In the genomic region with DNA sequence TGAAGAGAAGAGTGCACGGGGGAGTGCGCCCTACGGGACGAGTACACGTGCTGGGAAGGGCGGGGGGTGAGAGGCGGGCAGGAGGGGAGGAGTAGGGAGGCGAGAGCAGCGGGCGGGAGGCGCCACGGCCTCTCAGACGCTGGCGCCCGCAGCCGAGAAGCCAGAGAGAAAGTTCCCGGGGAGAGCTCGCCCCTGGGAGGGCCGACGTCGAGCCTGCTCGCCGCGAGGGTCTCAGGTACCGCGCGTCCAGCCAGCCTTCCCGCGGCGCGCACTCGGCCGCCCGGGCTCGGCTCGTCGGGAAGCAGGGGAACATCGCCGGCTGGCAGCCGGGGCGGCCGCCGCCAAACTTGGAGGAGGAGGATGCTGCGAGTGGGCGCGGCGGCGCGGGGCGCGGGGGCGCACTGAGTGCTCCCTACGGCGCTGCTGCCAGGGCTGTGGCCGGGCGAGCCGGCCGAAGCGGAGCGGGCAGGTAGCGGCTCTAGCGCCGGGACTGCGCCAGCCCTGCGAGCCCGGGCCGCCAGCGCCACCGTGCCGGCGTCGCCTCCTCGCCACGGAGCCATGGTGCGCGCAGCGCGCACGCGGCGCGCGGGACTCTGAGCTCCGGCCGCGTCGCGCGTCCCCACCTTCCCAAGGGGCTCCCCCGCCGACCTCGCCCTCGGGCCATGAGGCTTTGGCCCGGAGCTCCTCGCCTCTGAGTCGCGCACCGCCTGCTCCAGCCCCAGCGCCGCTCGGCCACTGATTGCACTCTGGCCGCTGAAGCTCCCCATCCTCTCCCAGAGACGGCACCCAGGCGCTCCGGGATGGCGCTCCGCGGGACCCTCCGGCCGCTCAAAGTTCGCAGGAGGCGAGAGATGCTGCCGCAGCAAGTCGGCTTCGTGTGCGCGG, we compare ENCODE assay signal across 9 cellular contexts. TPM values are rescaled to one million over a fixed set of nuclear protein-coding genes. Genes with fewer than 3 reads are reported as not detected.
DNase-seq lines count a peak whose midpoint lies in the region; ATAC-seq and TF ChIP-seq lines count a peak whose summit lies in the region.
"Had no signal": no experiment of that assay in that cellular context is flagged by ENCODE, and none has a peak within 500 bp of the region (broad histone marks: within the 10 kb centered on the region; RNA-seq: fewer than 3 reads in every experiment).

TSS of gene SLC24A4 (plus strand) at position 135 of the 885 bp plus-strand sequence. CDS start at position 801, 666 bp downstream.

- CTCF ChIA-PET in Panc1 (lab: Charles Lee): no interaction called here

- H3K9me3 Mint-ChIP-seq in glutamatergic neuron (ENCODE audit: unreplicated experiment): peaks cover 12% of the 10 kb centered on the region

- TF ChIP-seq CTCF in Panc1 (IDR thresholded peaks at IDR 0.05) (no peak), glutamatergic neuron (IDR thresholded peaks at IDR 0.05; ENCODE audit: partially characterized antibody, unreplicated experiment) (no peak)

- no TSS peak for BruUV-seq in Panc1 (replicated peaks; lab: Mats Ljungman, UMichigan)

- H3K27me3 Mint-ChIP-seq in glutamatergic neuron (ENCODE audit: unreplicated experiment): peaks cover 23% of the 10 kb centered on the region

- POLR2A ChIA-PET in Panc1 (lab: Charles Lee): no interaction called here

- H3K4me3 ChIP-seq in GM08714 (ENCODE audit: low read length): peak within 1 kb of the TSS; percentile 28; the same call in 1 of the 2 replicates
- H3K4me3 ChIP-seq in Panc1 (ENCODE audit: low read depth in 2 of 2, low read length in 2 of 2): no peak within 1 kb of the TSS

- H3K27ac Mint-ChIP-seq in glutamatergic neuron (ENCODE audit: unreplicated experiment): no peak within 1 kb of the TSS

- no peak within 1 kb of the TSS for H3K27ac ChIP-seq in Panc1 (ENCODE audit: low read length)

- H3K36me3 Mint-ChIP-seq in glutamatergic neuron (ENCODE audit: unreplicated experiment): no peaks in the 10 kb centered on the region

- in situ Hi-C loops in Panc1 (cut with HindIII; ENCODE audit: low pct_unique_long_range_greater_than_20kb, low sequenced_read_pairs): no loop called here

- H3K9me3 ChIP-seq in Panc1 (ENCODE audit: control insufficient read depth, insufficient read depth, low read depth, low read length): no peaks in the 10 kb centered on the region

- intact Hi-C loops in Panc1 (cut with micrococcal nuclease; ENCODE audit: unreplicated experiment): no loop called here

- H3K4me1 Mint-ChIP-seq in glutamatergic neuron (ENCODE audit: low read depth, unreplicated experiment): no peaks in the 10 kb centered on the region

- no peaks in the 10 kb centered on the region for H3K4me1 ChIP-seq in Panc1 (ENCODE audit: control insufficient read depth, insufficient read depth, low read length)

- peaks cover 3% of the 10 kb centered on the region; the same call in 1 of the 2 replicates for H3K27me3 ChIP-seq in Panc1 (ENCODE audit: control insufficient read depth, insufficient read depth, low read length)

- no peaks in the 10 kb centered on the region for H3K36me3 ChIP-seq in Panc1 (ENCODE audit: control insufficient read depth, insufficient read depth, low read length)

- H3K4me3 Mint-ChIP-seq in glutamatergic neuron (ENCODE audit: unreplicated experiment): peak within 1 kb of the TSS; percentile 79

- ATAC-seq in Panc1 (peak; percentile 57; the same call in 1 of the 2 replicates), HG03196 (IDR thresholded peaks at IDR 0.05; ENCODE audit: unreplicated experiment) (no peak), HG03097 (IDR thresholded peaks at IDR 0.05; ENCODE audit: low FRiP score, unreplicated experiment) (no peak), GM21825 (IDR thresholded peaks at IDR 0.05; ENCODE audit: unreplicated experiment) (no peak)

- no peak for DNase-seq in Panc1 (ENCODE audit: low read depth, low spot score)
- DNase-seq in glutamatergic neuron: peak; percentile 65
- peak; percentile 67 for DNase-seq in retina
- no peak for DNase-seq in DMS153 (lab: John Stamatoyannopoulos, UW)

RNA-seq across cellular contexts. Expression of gene SLC24A4, which starts in this region (rescaled TPM):
- total RNA-seq in Panc1 (2021; ENCODE audit: unreplicated experiment): not detected
- not detected for polyA plus RNA-seq in Panc1 (2012; ENCODE audit: insufficient read length)
- 0.34 TPM for total RNA-seq in glutamatergic neuron (ENCODE audit: unreplicated experiment)
- total RNA-seq: bronchial epithelial cell had no signal

Comparison
In these comparisons a context has a peak if more than half of its experiments do, and no peak if none do; other contexts are left out.
1. Peak in ATAC-seq in Panc1; RNA of the gene not detected or under 1 TPM.
2. Peak in DNase-seq in glutamatergic neuron; RNA of the gene not detected or under 1 TPM.